Comparison of ENCODE assay signal across 26 cellular contexts in the genomic region with DNA sequence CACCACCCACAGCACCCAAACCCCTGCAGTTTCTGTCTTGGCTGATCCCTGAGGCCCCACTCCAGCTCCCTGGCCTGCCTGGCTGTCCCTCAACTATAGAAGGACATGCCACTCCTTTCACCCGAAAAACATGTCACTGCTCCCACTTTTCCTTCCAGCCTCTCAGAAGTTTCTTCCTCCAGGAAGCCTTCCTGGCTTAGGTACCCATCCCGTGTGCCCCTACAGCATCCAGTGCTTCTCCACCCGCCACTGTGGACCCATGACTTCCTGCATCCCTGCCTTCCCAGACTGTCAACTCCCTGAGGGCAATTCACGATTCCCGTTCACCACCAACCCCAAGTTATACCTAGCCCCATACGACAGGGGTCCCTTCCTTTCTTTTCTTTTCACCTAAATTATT. TPM values are rescaled to one million over a fixed set of nuclear protein-coding genes. Genes with fewer than 3 reads are reported as not detected.
DNase-seq lines count a peak whose midpoint lies in the region; ATAC-seq and TF ChIP-seq lines count a peak whose summit lies in the region.
"Had no signal": no experiment of that assay in that cellular context is flagged by ENCODE, and none has a peak within 500 bp of the region (broad histone marks: within the 10 kb centered on the region; RNA-seq: fewer than 3 reads in every experiment).

No MANE protein-coding gene starts in this region.

- no peaks in the 10 kb centered on the region for H3K79me2 ChIP-seq in PC-9 (ENCODE audit: low read depth)

- no peak overlapping the region for H3K4me3 ChIP-seq in Caco-2 (ENCODE audit: low read depth, low read length)
- H3K4me3 ChIP-seq in PC-9, result no peak overlapping the region
- H3K4me3 ChIP-seq: SJCRH30 had no signal

- TF ChIP-seq CTCF in Caco-2 (IDR thresholded peaks at IDR 0.05; ENCODE audit: insufficient read depth in 1 of 2, low read depth in 1 of 2, low read length in 1 of 2, severe bottlenecking in 1 of 2, unreplicated experiment in 1 of 2) (no peak), PC-9 (conservative IDR thresholded peaks at IDR 0.05) (no peak), neural crest cell (conservative IDR thresholded peaks at IDR 0.05) (no peak)

- H3K27me3 ChIP-seq in Caco-2 (replicated peaks; ENCODE audit: control insufficient read depth, insufficient read depth, low read length) (no peaks in the 10 kb centered on the region), PC-9 (ENCODE audit: insufficient read depth, low read depth) (no peaks in the 10 kb centered on the region)
- H3K27me3 ChIP-seq: SJCRH30 had no signal

- H3K4me3 Mint-ChIP-seq in activated T-cell treated with anti-CD3 and anti-CD28 coated beads, Interleukin-2, amount 50 U/mL, for 72 hours, result no peak overlapping the region
- H3K4me3 Mint-ChIP-seq in Caco-2 (ENCODE audit: unreplicated experiment), result no peak overlapping the region
- H3K4me3 Mint-ChIP-seq in neural crest cell, result no peak overlapping the region
- H3K4me3 Mint-ChIP-seq: CD4-positive, alpha-beta memory T cell had no signal

- H3K9me3 Mint-ChIP-seq in activated T-cell treated with anti-CD3 and anti-CD28 coated beads, Interleukin-2, amount 50 U/mL, for 72 hours, result peaks cover 2 to 11% of the 10 kb centered on the region in 2 donors
- peaks cover 9% of the 10 kb centered on the region for H3K9me3 Mint-ChIP-seq in Caco-2 (ENCODE audit: unreplicated experiment)
- H3K9me3 Mint-ChIP-seq in neural crest cell, result no peaks in the 10 kb centered on the region

- no peak overlapping the region for H2AFZ ChIP-seq in PC-9

- POLR2A ChIA-PET in Caco-2 (lab: Charles Lee), result no interaction called here
- POLR2A ChIA-PET in PC-9 (lab: Charles Lee; ENCODE audit: unreplicated experiment), result no interaction called here

- H3K27ac ChIP-seq in PC-9, result peak overlapping the region; percentile 77; the same call in 1 of the 2 replicates
- H3K27ac ChIP-seq: HL-60, SJCRH30 had no signal

- H3K9me2 ChIP-seq in PC-9 (ENCODE audit: insufficient read depth), result no peaks in the 10 kb centered on the region

- peaks cover 7% of the 10 kb centered on the region for H3K9me3 ChIP-seq in Caco-2
- no peaks in the 10 kb centered on the region for H3K9me3 ChIP-seq in PC-9 (ENCODE audit: insufficient read depth, low read depth)
- H3K9me3 ChIP-seq: SJCRH30 had no signal

- ATAC-seq in activated T-cell treated with anti-CD3 and anti-CD28 coated beads, Interleukin-2, amount 50 U/mL, for 72 hours (replicated peaks in 1 of 2), result no peak
- ATAC-seq in GM18909 (IDR thresholded peaks at IDR 0.05; ENCODE audit: poor library complexity, unreplicated experiment), result no peak
- ATAC-seq in HG02571 (IDR thresholded peaks at IDR 0.05; ENCODE audit: unreplicated experiment), result no peak
- ATAC-seq: PC-3, Right ventricle myocardium inferior, SK-N-SH treated with all-trans-retinoic acid at 6 μM for 48 hours had no signal

- no peak overlapping the region for H3K4me2 ChIP-seq in PC-9

- H4K20me1 ChIP-seq in PC-9 (ENCODE audit: insufficient read depth), result no peaks in the 10 kb centered on the region

- no TSS peak for BruUV-seq in Caco-2 (replicated peaks; lab: Mats Ljungman, UMichigan)
- no TSS peak for BruUV-seq in PC-9 (replicated peaks; lab: Mats Ljungman, UMichigan)

- intact Hi-C loops in Caco-2 (cut with micrococcal nuclease; ENCODE audit: unreplicated experiment) (no loop called here), PC-9 (cut with micrococcal nuclease; ENCODE audit: unreplicated experiment) (loop anchor here (5.0 kb wide), 1 partner anchor 366 kb away; no protein-coding TSS in a partner anchor)

- H3K27ac Mint-ChIP-seq in activated T-cell treated with anti-CD3 and anti-CD28 coated beads, Interleukin-2, amount 50 U/mL, for 72 hours, result peak overlapping the region; percentile 83
- H3K27ac Mint-ChIP-seq in Caco-2 (ENCODE audit: unreplicated experiment) (peak overlapping the region; percentile 70), neural crest cell (ENCODE audit: unreplicated experiment) (peak overlapping the region; percentile 50)

- H3F3A ChIP-seq in PC-9 (ENCODE audit: insufficient read depth, low read depth), result peaks cover 24% of the 10 kb centered on the region

- CTCF ChIA-PET in Caco-2 (lab: Charles Lee) (no interaction called here), PC-9 (lab: Charles Lee) (no interaction called here)

- no peak for DNase-seq in activated T-cell treated with anti-CD3 and anti-CD28 coated beads, Interleukin-2, amount 50 U/mL, for 72 hours
- no peak for DNase-seq in activated T-cell treated with anti-CD3 and anti-CD28 coated beads, Interleukin-2, amount 50 U/mL, for 1 hour
- DNase-seq in Caco-2 (no peak), PC-9 (no peak), neural crest cell (ENCODE audit: low read depth, low spot score) (no peak)
- DNase-seq: C1 segment of cervical spinal cord; DMS79 treated with DMSO at 0.1 percent for 48 hours; GF-D8; NCI-H1092; NCI-H1436; NCI-H187; NCI-H2171 treated with DMSO at 0.1 percent for 48 hours; NCI-H345; NCI-H526; NCI-H82; NK-92 treated with Interleukin-12 subunit alpha and Interleukin-12 subunit beta, amount 100 ng/mL, for 24 hours; PC-3; SJCRH30 had no signal

- H3K27me3 Mint-ChIP-seq in activated T-cell treated with anti-CD3 and anti-CD28 coated beads, Interleukin-2, amount 50 U/mL, for 72 hours (ENCODE audit: low read depth), result no peaks in the 10 kb centered on the region
- no peaks in the 10 kb centered on the region for H3K27me3 Mint-ChIP-seq in Caco-2 (ENCODE audit: insufficient read depth, unreplicated experiment)
- no peaks in the 10 kb centered on the region for H3K27me3 Mint-ChIP-seq in neural crest cell (ENCODE audit: low read depth)
- H3K27me3 Mint-ChIP-seq: CD4-positive, alpha-beta memory T cell had no signal

- H3K36me3 ChIP-seq in Caco-2 (ENCODE audit: control insufficient read depth, insufficient read depth, low read length), result no peaks in the 10 kb centered on the region
- no peaks in the 10 kb centered on the region for H3K36me3 ChIP-seq in PC-9 (ENCODE audit: low read depth)
- H3K36me3 ChIP-seq: SJCRH30 had no signal

- peaks cover 44% of the 10 kb centered on the region for H3K4me1 Mint-ChIP-seq in activated T-cell treated with anti-CD3 and anti-CD28 coated beads, Interleukin-2, amount 50 U/mL, for 72 hours (ENCODE audit: low read depth)
- H3K4me1 Mint-ChIP-seq in Caco-2 (ENCODE audit: low read depth, unreplicated experiment) (peaks cover 16% of the 10 kb centered on the region), neural crest cell (no peaks in the 10 kb centered on the region)

- H3K36me3 Mint-ChIP-seq in activated T-cell treated with anti-CD3 and anti-CD28 coated beads, Interleukin-2, amount 50 U/mL, for 72 hours (ENCODE audit: insufficient read depth in 2 of 2), result peaks cover 10 to 11% of the 10 kb centered on the region in 2 donors
- H3K36me3 Mint-ChIP-seq in Caco-2 (ENCODE audit: insufficient read depth, unreplicated experiment) (peaks cover 17% of the 10 kb centered on the region), neural crest cell (ENCODE audit: low read depth) (no peaks in the 10 kb centered on the region)

- peaks cover 18% of the 10 kb centered on the region for H3K4me1 ChIP-seq in Caco-2
- H3K4me1 ChIP-seq in PC-9 (replicated peaks; ENCODE audit: insufficient read depth), result peaks cover 30% of the 10 kb centered on the region
- H3K4me1 ChIP-seq: SJCRH30 had no signal

RNA-seq across cellular contexts. Expression of a gene that starts 21.5 kb away (rescaled TPM):
- total RNA-seq in activated T-cell treated with anti-CD3 and anti-CD28 coated beads, Interleukin-2, amount 50 U/mL, for 72 hours, result 100 to 1,000 TPM; 424 to 433 TPM
- total RNA-seq in Caco-2 (2022) (3.0 and 3.3 TPM in 2 replicates), PC-9 (2021) (5.1 and 6.0 TPM in 2 replicates), neural crest cell (12.0 and 12.9 TPM in 2 replicates)

RNA-seq across cellular contexts. Expression of a gene that starts 52.9 kb away (rescaled TPM):
- 1 to 10 TPM; 4.4 to 5.3 TPM for total RNA-seq in activated T-cell treated with anti-CD3 and anti-CD28 coated beads, Interleukin-2, amount 50 U/mL, for 72 hours
- 3.1 and 4.2 TPM in 2 replicates for total RNA-seq in Caco-2 (2022)
- 0.48 and 0.63 TPM in 2 replicates for total RNA-seq in PC-9 (2021)
- 0.21 TPM in 1 of 2 replicates, not detected in the other for total RNA-seq in neural crest cell
- total RNA-seq: A673, H4, SJCRH30 had no signal

Comparison
In these comparisons a context has a peak if more than half of its experiments do, and no peak if none do; other contexts are left out.
1. RNA of a gene that starts 21.5 kb away (total RNA-seq): 424 to 433 TPM in activated T-cell treated with anti-CD3 and anti-CD28 coated beads, Interleukin-2, amount 50 U/mL, for 72 hours; 12.0 to 12.9 TPM in neural crest cell, 5.1 to 6.0 TPM in PC-9 and 3.0 to 3.3 TPM in Caco-2; every median in the first group is over 10 times any median in the second.
2. Peak in every context shown above with its lines, with median percentiles within 50 percentile points of each other: H3K27ac Mint-ChIP-seq.